ENCODE assay signal across 1 cellular context in genomic region chr7:39732837-39733804, GRCh38.
TF ChIP-seq lines count a peak whose summit lies in the region.

No MANE protein-coding gene starts in this region.

TF ChIP-seq in SK-N-SH, 30 proteins besides CTCF, POLR2A, EP300 and RAD21 (continued from another document):
- TF ChIP-seq, protein P1, sequence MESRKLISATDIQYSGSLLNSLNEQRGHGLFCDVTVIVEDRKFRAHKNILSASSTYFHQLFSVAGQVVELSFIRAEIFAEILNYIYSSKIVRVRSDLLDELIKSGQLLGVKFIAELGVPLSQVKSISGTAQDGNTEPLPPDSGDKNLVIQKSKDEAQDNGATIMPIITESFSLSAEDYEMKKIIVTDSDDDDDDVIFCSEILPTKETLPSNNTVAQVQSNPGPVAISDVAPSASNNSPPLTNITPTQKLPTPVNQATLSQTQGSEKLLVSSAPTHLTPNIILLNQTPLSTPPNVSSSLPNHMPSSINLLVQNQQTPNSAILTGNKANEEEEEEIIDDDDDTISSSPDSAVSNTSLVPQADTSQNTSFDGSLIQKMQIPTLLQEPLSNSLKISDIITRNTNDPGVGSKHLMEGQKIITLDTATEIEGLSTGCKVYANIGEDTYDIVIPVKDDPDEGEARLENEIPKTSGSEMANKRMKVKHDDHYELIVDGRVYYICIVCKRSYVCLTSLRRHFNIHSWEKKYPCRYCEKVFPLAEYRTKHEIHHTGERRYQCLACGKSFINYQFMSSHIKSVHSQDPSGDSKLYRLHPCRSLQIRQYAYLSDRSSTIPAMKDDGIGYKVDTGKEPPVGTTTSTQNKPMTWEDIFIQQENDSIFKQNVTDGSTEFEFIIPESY (IDR thresholded peaks at IDR 0.05; ENCODE audit: borderline replicate concordance, low read depth), result no peak
- TF ChIP-seq YY1 (IDR thresholded peaks at IDR 0.05; ENCODE audit: low read depth) (0 out of 2 replicates have a peak, but pooled peaks have one; percentile 27), REST (IDR thresholded peaks at IDR 0.05; ENCODE audit: low read depth, low read length) (peak; percentile 19; the same call in 1 of the 2 replicates), POLR2AphosphoS5 (IDR thresholded peaks at IDR 0.05; ENCODE audit: low read depth, low read length) (peak; percentile 66), TAF1 (IDR thresholded peaks at IDR 0.05; ENCODE audit: borderline replicate concordance, low read depth, low read length) (peak; percentile 85; the same call in 1 of the 2 replicates), ELF1 (IDR thresholded peaks at IDR 0.05) (peak; percentile 95), USF1 (IDR thresholded peaks at IDR 0.05; ENCODE audit: borderline replicate concordance, low read depth) (0 out of 2 replicates have a peak, but pooled peaks have one; percentile 42), TEAD4 (IDR thresholded peaks at IDR 0.05; ENCODE audit: borderline replicate concordance, insufficient read depth) (no peak), TCF12 (IDR thresholded peaks at IDR 0.05) (no peak), FOSL2 (IDR thresholded peaks at IDR 0.05; ENCODE audit: borderline replicate concordance, low read depth) (no peak)
- TF ChIP-seq, protein P2, sequence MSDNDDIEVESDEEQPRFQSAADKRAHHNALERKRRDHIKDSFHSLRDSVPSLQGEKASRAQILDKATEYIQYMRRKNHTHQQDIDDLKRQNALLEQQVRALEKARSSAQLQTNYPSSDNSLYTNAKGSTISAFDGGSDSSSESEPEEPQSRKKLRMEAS (IDR thresholded peaks at IDR 0.05; ENCODE audit: low read depth), result peak; percentile 76; the same call in 1 of the 2 replicates
TF ChIP-seq in SK-N-SH: peak in this region for 15.
